Comparison of ENCODE assay signal across 18 cellular contexts in the genomic region with DNA sequence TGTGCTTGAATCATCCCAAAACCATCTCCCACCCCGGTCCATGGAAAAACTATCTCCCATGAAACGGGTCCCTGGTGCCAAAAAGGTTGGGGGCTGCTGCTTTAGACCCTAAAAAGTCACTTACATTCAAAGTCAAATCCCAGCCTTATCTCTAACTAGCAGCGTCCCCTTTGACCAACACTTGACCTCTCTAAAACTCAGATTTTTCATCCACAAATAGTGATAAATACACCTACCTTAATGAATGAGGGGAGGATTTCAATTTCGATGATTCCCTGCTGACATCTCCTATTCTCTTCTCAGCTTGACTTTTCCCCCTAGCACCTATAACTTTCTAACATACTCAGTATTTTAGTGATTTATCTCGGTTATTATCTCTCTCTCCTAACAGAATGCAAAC.
"Had no signal": no experiment of that assay in that cellular context is flagged by ENCODE, and none has a peak within 500 bp of the region (broad histone marks: within the 10 kb centered on the region; RNA-seq: fewer than 3 reads in every experiment).

No MANE protein-coding gene starts in this region.

- H3K27me3 ChIP-seq: heart left ventricle, neural progenitor cell, ovary, tibial artery, upper lobe of left lung, uterus had no signal

- ATAC-seq: esophagus mucosa, heart left ventricle, left lobe of liver, natural killer cell, right cardiac atrium had no signal

- DNase-seq: effector memory CD4-positive, alpha-beta T cell; heart left ventricle; hippocampal formation; kidney glomerular epithelial cell; mammary epithelial cell; natural killer cell; nucleus accumbens; ovary; small intestine; stimulated activated CD4-positive, alpha-beta T cell treated with anti-CD3 and anti-CD28 coated beads, Interleukin-2, amount 100 ng/mL, for 48 hours; tibial artery; uterus had no signal

- H3K27ac ChIP-seq: heart left ventricle, neural progenitor cell, ovary, tibial artery, upper lobe of left lung had no signal

- H3K4me3 Mint-ChIP-seq: natural killer cell; neural progenitor cell; stimulated activated naive CD8-positive, alpha-beta T cell treated with anti-CD3 and anti-CD28 coated beads, Interleukin-15, Interleukin-2, amounts not matched to agents 100 ng/mL and 50 ng/mL, for 24 hours had no signal

- H3K27me3 Mint-ChIP-seq: stimulated activated naive CD8-positive, alpha-beta T cell treated with anti-CD3 and anti-CD28 coated beads, Interleukin-15, Interleukin-2, amounts not matched to agents 100 ng/mL and 50 ng/mL, for 24 hours had no signal

- H3K9me3 ChIP-seq: heart left ventricle, ovary, tibial artery, upper lobe of left lung, uterus had no signal

- H3K9me3 Mint-ChIP-seq: natural killer cell, neural progenitor cell had no signal

- H3K27ac Mint-ChIP-seq: natural killer cell; neural progenitor cell; stimulated activated naive CD8-positive, alpha-beta T cell treated with anti-CD3 and anti-CD28 coated beads, Interleukin-15, Interleukin-2, amounts not matched to agents 100 ng/mL and 50 ng/mL, for 24 hours had no signal

- H3K36me3 Mint-ChIP-seq: natural killer cell, neural progenitor cell had no signal
